Comparison of ENCODE assay signal across 15 cellular contexts in genomic region chr1:9111357-9111691, GRCh38. TPM values are rescaled to one million over a fixed set of nuclear protein-coding genes. Genes with fewer than 3 reads are reported as not detected.
"Had no signal": no experiment of that assay in that cellular context is flagged by ENCODE, and none has a peak within 500 bp of the region (broad histone marks: within the 10 kb centered on the region; RNA-seq: fewer than 3 reads in every experiment).

No MANE protein-coding gene starts in this region.

- H3K4me3 Mint-ChIP-seq: activated naive CD8-positive, alpha-beta T cell treated with anti-CD3 and anti-CD28 coated beads for 36 hours; central memory CD8-positive, alpha-beta T cell; effector memory CD8-positive, alpha-beta T cell; memory B cell; nephron progenitor cell; stimulated activated naive B cell treated with anti-CD40 and anti-IgM and Interleukin-4, amounts not matched to agents 10 μg/mL and 1 μg/mL and 100 μg/mL, for 72 hours had no signal

- FAIRE-seq: astrocyte, colon, islet of Langerhans had no signal

- H3K4me3 ChIP-seq: breast epithelium, dorsolateral prefrontal cortex, esophagus muscularis mucosa, gastroesophageal sphincter, skin epidermis had no signal

- H3K9me3 ChIP-seq: breast epithelium, esophagus muscularis mucosa, gastroesophageal sphincter had no signal

- H3K27ac ChIP-seq: dorsolateral prefrontal cortex, esophagus muscularis mucosa, gastroesophageal sphincter had no signal

- H3K27ac Mint-ChIP-seq: activated naive CD8-positive, alpha-beta T cell treated with anti-CD3 and anti-CD28 coated beads for 36 hours; effector memory CD8-positive, alpha-beta T cell; memory B cell; nephron progenitor cell had no signal

- H3K36me3 Mint-ChIP-seq: activated naive CD8-positive, alpha-beta T cell treated with anti-CD3 and anti-CD28 coated beads for 36 hours had no signal

- H3K27me3 ChIP-seq: breast epithelium, esophagus muscularis mucosa, gastroesophageal sphincter had no signal

- H3K4me1 Mint-ChIP-seq: central memory CD8-positive, alpha-beta T cell had no signal

- H3K27me3 Mint-ChIP-seq: activated naive CD8-positive, alpha-beta T cell treated with anti-CD3 and anti-CD28 coated beads for 36 hours; central memory CD8-positive, alpha-beta T cell; effector memory CD8-positive, alpha-beta T cell; memory B cell; stimulated activated naive B cell treated with anti-CD40 and anti-IgM and Interleukin-4, amounts not matched to agents 10 μg/mL and 1 μg/mL and 100 μg/mL, for 72 hours had no signal

- H3K36me3 ChIP-seq: breast epithelium had no signal

- H3K4me1 ChIP-seq: breast epithelium had no signal

- H3K9me3 Mint-ChIP-seq: activated naive CD8-positive, alpha-beta T cell treated with anti-CD3 and anti-CD28 coated beads for 36 hours; central memory CD8-positive, alpha-beta T cell; effector memory CD8-positive, alpha-beta T cell; memory B cell; nephron progenitor cell; stimulated activated naive B cell treated with anti-CD40 and anti-IgM and Interleukin-4, amounts not matched to agents 10 μg/mL and 1 μg/mL and 100 μg/mL, for 72 hours had no signal

RNA-seq across cellular contexts. Expression of gene SLC2A5, which starts 41.9 kb away (rescaled TPM):
- total RNA-seq: endothelial cell of umbilical vein had no signal
- polyA plus RNA-seq: endothelial cell of umbilical vein had no signal
